In the genomic region with DNA sequence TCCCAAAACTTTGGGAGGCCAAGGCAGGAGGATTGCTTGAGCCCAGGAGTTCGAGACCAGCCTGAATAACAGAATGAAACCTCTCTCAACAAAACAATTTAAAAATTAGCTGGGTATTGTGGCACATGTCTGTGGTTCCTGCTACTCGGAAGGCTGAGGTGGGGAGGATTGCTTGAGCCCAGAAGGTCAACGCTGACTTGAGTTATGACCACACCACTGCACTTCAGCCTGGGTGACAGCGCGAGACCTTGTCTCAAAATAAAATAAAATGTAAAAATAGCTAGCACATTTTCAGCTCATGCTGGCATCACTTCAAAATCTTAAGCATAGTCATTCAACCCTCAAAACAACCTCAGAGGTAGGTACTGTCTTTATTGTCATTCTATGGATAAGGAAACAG, we compare ENCODE assay signal across 15 cellular contexts. TPM values are rescaled to one million over a fixed set of nuclear protein-coding genes. Genes with fewer than 3 reads are reported as not detected.
DNase-seq lines count a peak whose midpoint lies in the region; ATAC-seq and TF ChIP-seq lines count a peak whose summit lies in the region.
"Had no signal": no experiment of that assay in that cellular context is flagged by ENCODE, and none has a peak within 500 bp of the region (broad histone marks: within the 10 kb centered on the region; RNA-seq: fewer than 3 reads in every experiment).

No MANE protein-coding gene starts in this region.

- peaks cover 66% of the 10 kb centered on the region for H4K20me1 ChIP-seq in Loucy (ENCODE audit: insufficient read depth, low read length, poor library complexity, severe bottlenecking)

- POLR2A ChIA-PET in activated naive CD8-positive, alpha-beta T cell treated with anti-CD3 and anti-CD28 coated beads, Interleukin-2, amount 10 ng/mL, durations not matched to agents 7 days and 5 days (lab: Charles Lee) = no interaction called here

- peak overlapping the region; percentile 86 for H3K4me2 ChIP-seq in Loucy (ENCODE audit: low read depth, low read length, poor library complexity, severe bottlenecking)

- no peaks in the 10 kb centered on the region for H3K27me3 Mint-ChIP-seq in activated T-cell treated with anti-CD3 and anti-CD28 coated beads, Interleukin-2, amount 50 U/mL, for 24 hours
- no peaks in the 10 kb centered on the region for H3K27me3 Mint-ChIP-seq in activated naive CD8-positive, alpha-beta T cell treated with anti-CD3 and anti-CD28 coated beads, Interleukin-2, amount 10 ng/mL, durations not matched to agents 7 days and 5 days

- H3K4me3 Mint-ChIP-seq in activated T-cell treated with anti-CD3 and anti-CD28 coated beads, Interleukin-2, amount 50 U/mL, for 24 hours = peak overlapping the region; percentile 23
- H3K4me3 Mint-ChIP-seq in activated naive CD8-positive, alpha-beta T cell treated with anti-CD3 and anti-CD28 coated beads, Interleukin-2, amount 10 ng/mL, durations not matched to agents 7 days and 5 days = peak overlapping the region; percentile 65

- H3K9me3 Mint-ChIP-seq in activated T-cell treated with anti-CD3 and anti-CD28 coated beads, Interleukin-2, amount 50 U/mL, for 24 hours = no peaks in the 10 kb centered on the region
- H3K9me3 Mint-ChIP-seq in activated naive CD8-positive, alpha-beta T cell treated with anti-CD3 and anti-CD28 coated beads, Interleukin-2, amount 10 ng/mL, durations not matched to agents 7 days and 5 days = no peaks in the 10 kb centered on the region

- no peak for TF ChIP-seq CTCF in Loucy (conservative IDR thresholded peaks at IDR 0.05; ENCODE audit: low read length)
- TF ChIP-seq CTCF in spleen (IDR thresholded peaks at IDR 0.05 in 8 of 11, conservative IDR thresholded peaks at IDR 0.05 in 3 of 11) = no peak

- peak overlapping the region in 6 of 8 donors; percentile 25 to 100 (median 99) for H3K27ac ChIP-seq in spleen
- H3K27ac ChIP-seq: HL-60, VCaP had no signal

- DNase-seq in activated T-cell treated with anti-CD3 and anti-CD28 coated beads, Interleukin-2, amount 50 U/mL, for 24 hours = no peak
- DNase-seq in activated T-cell treated with anti-CD3 and anti-CD28 coated beads, Interleukin-2, amount 50 U/mL, for 1 hour = no peak
- no peak for DNase-seq in activated naive CD8-positive, alpha-beta T cell treated with anti-CD3 and anti-CD28 coated beads, Interleukin-2, amount 10 ng/mL, durations not matched to agents 7 days and 5 days
- DNase-seq in spleen = no peak
- DNase-seq: foreskin melanocyte; left cardiac atrium; NCI-H2029 treated with DMSO at 0.1 percent for 48 hours; retina; stimulated activated naive CD4-positive, alpha-beta T cell treated with Interleukin-2 at 50 U/mL for 16 hours had no signal

- H3K36me3 ChIP-seq in Loucy (ENCODE audit: insufficient read depth, low read length) = peaks cover 2% of the 10 kb centered on the region; the same call in 1 of the 2 replicates
- peaks cover 0 to 2% (median 0%) of the 10 kb centered on the region in 6 donors for H3K36me3 ChIP-seq in spleen

- no peak for ATAC-seq in activated naive CD8-positive, alpha-beta T cell treated with anti-CD3 and anti-CD28 coated beads, Interleukin-2, amount 10 ng/mL, durations not matched to agents 7 days and 5 days (ENCODE audit: low read depth)
- ATAC-seq in HG03432 (IDR thresholded peaks at IDR 0.05; ENCODE audit: unreplicated experiment) (no peak), GM21825 (IDR thresholded peaks at IDR 0.05; ENCODE audit: unreplicated experiment) (no peak), GM21390 (IDR thresholded peaks at IDR 0.05; ENCODE audit: unreplicated experiment) (no peak)
- ATAC-seq: left cardiac atrium had no signal

- H3K36me3 Mint-ChIP-seq in activated T-cell treated with anti-CD3 and anti-CD28 coated beads, Interleukin-2, amount 50 U/mL, for 24 hours (ENCODE audit: low read depth) = no peaks in the 10 kb centered on the region
- H3K36me3 Mint-ChIP-seq in activated naive CD8-positive, alpha-beta T cell treated with anti-CD3 and anti-CD28 coated beads, Interleukin-2, amount 10 ng/mL, durations not matched to agents 7 days and 5 days = peaks cover 10% of the 10 kb centered on the region

- no peaks in the 10 kb centered on the region for H3K9me2 ChIP-seq in Loucy (replicated peaks; ENCODE audit: low read depth, low read length)

- peaks cover 70% of the 10 kb centered on the region for H3K4me1 Mint-ChIP-seq in activated T-cell treated with anti-CD3 and anti-CD28 coated beads, Interleukin-2, amount 50 U/mL, for 24 hours (ENCODE audit: low read depth)
- H3K4me1 Mint-ChIP-seq in activated naive CD8-positive, alpha-beta T cell treated with anti-CD3 and anti-CD28 coated beads, Interleukin-2, amount 10 ng/mL, durations not matched to agents 7 days and 5 days = peaks cover 56% of the 10 kb centered on the region

- peak overlapping the region; percentile 96 for H3K4me3 ChIP-seq in Loucy (ENCODE audit: low read length, poor library complexity, severe bottlenecking)
- H3K4me3 ChIP-seq in spleen = peak overlapping the region in 1 of 8 donors; percentile 11

- peaks cover 99% of the 10 kb centered on the region for H3K79me2 ChIP-seq in Loucy (ENCODE audit: insufficient read depth, low read length)

- H3K9me3 ChIP-seq in Loucy (ENCODE audit: insufficient read depth, low read depth, low read length) (no peaks in the 10 kb centered on the region), spleen (no peaks in the 10 kb centered on the region)

- WGBS in spleen, 5 donors = 48 to 61% (median 56%) methylated on average over 5 of the region's 5 CpGs

- H3K4me1 ChIP-seq in Loucy (ENCODE audit: insufficient read depth, low read length, poor library complexity, severe bottlenecking) = peaks cover 93% of the 10 kb centered on the region
- H3K4me1 ChIP-seq in spleen = peaks cover 74 to 100% (median 99%) of the 10 kb centered on the region in 6 donors

- no peak overlapping the region for H2AFZ ChIP-seq in Loucy (ENCODE audit: low read length)

- peak overlapping the region; percentile 17 for H3K9ac ChIP-seq in Loucy (ENCODE audit: low read depth, low read length, poor library complexity, severe bottlenecking)

- H3F3A ChIP-seq in Loucy (ENCODE audit: low read depth) = peaks cover 3% of the 10 kb centered on the region; the same call in 1 of the 2 replicates

- intact Hi-C loops in spleen (cut with DNase I; ENCODE audit: low total_unique reads) = loop anchor here (10.0 kb wide), 2 partner anchors 45 to 95 kb away; no protein-coding TSS in a partner anchor

- H3K27me3 ChIP-seq in Loucy (ENCODE audit: insufficient read depth, low read length, poor library complexity, severe bottlenecking) (no peaks in the 10 kb centered on the region), spleen (replicated peaks in 1 of 7) (no peaks in the 10 kb centered on the region)

- peak overlapping the region; percentile 90 for H3K27ac Mint-ChIP-seq in activated T-cell treated with anti-CD3 and anti-CD28 coated beads, Interleukin-2, amount 50 U/mL, for 24 hours
- H3K27ac Mint-ChIP-seq in activated naive CD8-positive, alpha-beta T cell treated with anti-CD3 and anti-CD28 coated beads, Interleukin-2, amount 10 ng/mL, durations not matched to agents 7 days and 5 days = peak overlapping the region; percentile 24

- no peak for TF ChIP-seq POLR2A in spleen (IDR thresholded peaks at IDR 0.05)

RNA-seq across cellular contexts. Expression of gene JAK1, which starts 6.4 kb away (rescaled TPM):
- 100 to 1,000 TPM; 213 to 236 TPM for total RNA-seq in activated naive CD8-positive, alpha-beta T cell treated with anti-CD3 and anti-CD28 coated beads, Interleukin-2, amount 10 ng/mL, durations not matched to agents 7 days and 5 days
- total RNA-seq in spleen = 100 to 1,000 TPM; 199 to 270 (median 212) TPM
- polyA plus RNA-seq in spleen = 10 to 100 TPM; 46.6 to 66.0 (median 47.5) TPM
